ENCODE assay signal across 12 cellular contexts in the genomic region with DNA sequence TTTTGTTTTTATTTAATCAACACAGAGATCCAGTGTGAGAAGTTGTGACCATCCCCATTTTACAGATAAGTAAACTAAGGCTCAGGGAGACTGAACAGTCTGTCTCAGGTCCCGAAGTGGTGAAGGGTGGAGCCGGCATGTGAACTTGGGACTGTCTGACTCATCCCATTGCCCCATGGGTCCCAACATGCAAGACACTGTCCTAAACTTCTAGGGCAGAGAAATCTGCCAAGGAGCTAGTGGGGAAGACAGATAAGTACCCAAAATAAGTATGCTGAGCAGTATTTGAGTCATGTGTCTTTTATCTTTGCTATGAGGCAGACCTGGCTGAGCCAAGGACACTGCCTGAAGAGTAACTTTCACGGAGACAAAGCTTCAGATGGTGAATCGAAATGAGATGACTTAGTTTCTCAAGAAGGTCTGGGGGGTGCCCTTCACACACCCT.
DNase-seq lines count a peak whose midpoint lies in the region; ATAC-seq, FAIRE-seq and TF ChIP-seq lines count a peak whose summit lies in the region.
"Had no signal": no experiment of that assay in that cellular context is flagged by ENCODE, and none has a peak within 500 bp of the region (broad histone marks: within the 10 kb centered on the region; RNA-seq: fewer than 3 reads in every experiment).

No MANE protein-coding gene starts in this region.

- H3K4me1 Mint-ChIP-seq in MCF 10A (ENCODE audit: insufficient read depth, unreplicated experiment) (peaks cover 57% of the 10 kb centered on the region), type B pancreatic cell (ENCODE audit: unreplicated experiment) (peaks cover 39% of the 10 kb centered on the region)
- H3K4me1 Mint-ChIP-seq in activated naive CD8-positive, alpha-beta T cell treated with anti-CD3 and anti-CD28 coated beads for 36 hours, result peaks cover 19% of the 10 kb centered on the region
- H3K4me1 Mint-ChIP-seq in activated naive CD4-positive, alpha-beta T cell treated with anti-CD3 and anti-CD28 coated beads, Interleukin-2, amount 10 ng/mL, durations not matched to agents 7 days and 5 days, result no peaks in the 10 kb centered on the region

- peak; percentile 55; the same call in 1 of the 2 replicates for TF ChIP-seq EP300 in K562 (IDR thresholded peaks at IDR 0.05; ENCODE audit: low read length)

- H3K27ac ChIP-seq in breast epithelium (no peak overlapping the region), K562 (ENCODE audit: extremely low read depth, low read depth, low read length) (peak overlapping the region; percentile 31; the same call in 2 of the 3 replicates), keratinocyte (ENCODE audit: control insufficient read depth, insufficient read depth, low read length) (peak overlapping the region; percentile 63)
- H3K27ac ChIP-seq: esophagus muscularis mucosa had no signal

- ATAC-seq in K562, result peak; percentile 7; the same call in 2 of the 3 replicates
- ATAC-seq: activated CD8-positive, alpha-beta T cell treated with anti-CD3 and anti-CD28 coated beads for 36 hours had no signal

- H3K36me3 ChIP-seq in breast epithelium, result no peaks in the 10 kb centered on the region
- H3K36me3 ChIP-seq in K562 (ENCODE audit: control insufficient read depth, insufficient read depth, low read length), result no peaks in the 10 kb centered on the region
- peaks cover 4 to 5% of the 10 kb centered on the region in 2 experiments for H3K36me3 ChIP-seq in keratinocyte (ENCODE audit: control insufficient read depth in 2 of 2, extremely low read depth in 1 of 2, insufficient read depth in 2 of 2, low read length in 2 of 2)

- H4K20me1 ChIP-seq in K562 (replicated peaks; ENCODE audit: control insufficient read depth, insufficient read depth, low read length) (peaks cover 18% of the 10 kb centered on the region), keratinocyte (ENCODE audit: control insufficient read depth, extremely low read depth, insufficient read depth, low read length) (no peaks in the 10 kb centered on the region)

- 14% methylated on average over 4 of the region's 4 CpGs for WGBS in K562 (ENCODE audit: insufficient coverage, low coverage, missing lambda C conversion rate)

- intact Hi-C loops in MCF 10A (cut with micrococcal nuclease) (loop anchor here (5.0 kb wide), 1 partner anchor 79 kb away; no protein-coding TSS in a partner anchor), breast epithelium (cut with DNase I; ENCODE audit: low total_unique reads) (no loop called here), K562 (cut with micrococcal nuclease) (loop anchor here (2.0 kb wide), 1 partner anchor 99 kb away; no protein-coding TSS in a partner anchor)

- no peak for TF ChIP-seq RAD21 in K562 (CRISPR knock-in tag; conservative IDR thresholded peaks at IDR 0.05 in 1 of 2, IDR thresholded peaks at IDR 0.05 in 1 of 2)

- TF ChIP-seq POLR2A in breast epithelium (IDR thresholded peaks at IDR 0.05) (no peak), K562 (conservative IDR thresholded peaks at IDR 0.05) (no peak)

- H3K9ac ChIP-seq in K562 (ENCODE audit: insufficient read depth in 1 of 2, low read depth in 2 of 2, low read length in 2 of 2) (no peak overlapping the region; a peak in 1 of 4 replicates), keratinocyte (ENCODE audit: control insufficient read depth, extremely low read depth, insufficient read depth, low read length) (peak overlapping the region; percentile 12)

- H3K4me3 Mint-ChIP-seq in MCF 10A (ENCODE audit: unreplicated experiment) (no peak overlapping the region), type B pancreatic cell (no peak overlapping the region)
- no peak overlapping the region for H3K4me3 Mint-ChIP-seq in activated naive CD8-positive, alpha-beta T cell treated with anti-CD3 and anti-CD28 coated beads for 36 hours
- no peak overlapping the region for H3K4me3 Mint-ChIP-seq in activated naive CD4-positive, alpha-beta T cell treated with anti-CD3 and anti-CD28 coated beads, Interleukin-2, amount 10 ng/mL, durations not matched to agents 7 days and 5 days
- H3K4me3 Mint-ChIP-seq: activated CD8-positive, alpha-beta T cell treated with anti-CD3 and anti-CD28 coated beads for 36 hours had no signal

- FAIRE-seq in K562 (lab: Jason Lieb, UNC) (peak; percentile 85), keratinocyte (lab: Jason Lieb, UNC) (peak; percentile 86)
- FAIRE-seq: A204.1 had no signal

- peak; percentile 87 for DNase-seq in MCF 10A (ENCODE audit: unreplicated experiment)
- no peak for DNase-seq in breast epithelium (ENCODE audit: low spot score in 2 of 2)
- peak; percentile 70 to 86 (median 76) for DNase-seq in K562 (ENCODE audit: extremely low read depth in 1 of 4, low spot score in 3 of 4)
- peak; percentile 96 for DNase-seq in keratinocyte (ENCODE audit: low read depth, low spot score)
- no peak for DNase-seq in type B pancreatic cell (ENCODE audit: extremely low spot score, unreplicated experiment)
- no peak for DNase-seq in activated naive CD8-positive, alpha-beta T cell treated with anti-CD3 and anti-CD28 coated beads for 36 hours
- DNase-seq in activated naive CD4-positive, alpha-beta T cell treated with anti-CD3 and anti-CD28 coated beads, Interleukin-2, amount 10 ng/mL, durations not matched to agents 7 days and 5 days, result no peak
- DNase-seq in NCI-H1048 (lab: John Stamatoyannopoulos, UW), result no peak
- DNase-seq: activated CD8-positive, alpha-beta T cell treated with anti-CD3 and anti-CD28 coated beads for 36 hours; NCI-H524 had no signal

- dilution Hi-C loops in keratinocyte (cut with MboI; ENCODE audit: extremely low pct_ligation_motif_present, low sequenced_read_pairs), result no loop called here

- in situ Hi-C loops in K562 (cut with MboI), result no loop called here

- BruUV-seq in MCF 10A (replicated peaks; lab: Mats Ljungman, UMichigan) (no TSS peak), K562 (replicated peaks; lab: Mats Ljungman, UMichigan) (no TSS peak)

- H3K27ac Mint-ChIP-seq in MCF 10A (ENCODE audit: low read depth, unreplicated experiment) (peak overlapping the region; percentile 17), type B pancreatic cell (peak overlapping the region; percentile 34)
- no peak overlapping the region for H3K27ac Mint-ChIP-seq in activated naive CD8-positive, alpha-beta T cell treated with anti-CD3 and anti-CD28 coated beads for 36 hours
- no peak overlapping the region for H3K27ac Mint-ChIP-seq in activated naive CD4-positive, alpha-beta T cell treated with anti-CD3 and anti-CD28 coated beads, Interleukin-2, amount 10 ng/mL, durations not matched to agents 7 days and 5 days
- H3K27ac Mint-ChIP-seq: activated CD8-positive, alpha-beta T cell treated with anti-CD3 and anti-CD28 coated beads for 36 hours had no signal

- no peak for TF ChIP-seq CTCF in MCF 10A (IDR thresholded peaks at IDR 0.05; ENCODE audit: unreplicated experiment)
- TF ChIP-seq CTCF in breast epithelium (IDR thresholded peaks at IDR 0.05), result no peak
- no peak for TF ChIP-seq CTCF in K562 (IDR thresholded peaks at IDR 0.05 in 2 of 3, conservative IDR thresholded peaks at IDR 0.05 in 1 of 3; ENCODE audit: insufficient read depth in 2 of 3, low read depth in 1 of 3, low read length in 3 of 3)
- no peak for TF ChIP-seq CTCF in keratinocyte (optimal IDR thresholded peaks at IDR 0.05 in 1 of 3, IDR thresholded peaks at IDR 0.05 in 1 of 3, conservative IDR thresholded peaks at IDR 0.05 in 1 of 3; ENCODE audit: extremely low read depth in 1 of 3, insufficient read depth in 2 of 3, low read length in 3 of 3)
- TF ChIP-seq CTCF in type B pancreatic cell (conservative IDR thresholded peaks at IDR 0.05), result no peak

- H2AFZ ChIP-seq in K562 (ENCODE audit: low read depth, low read length) (no peak overlapping the region), keratinocyte (ENCODE audit: control insufficient read depth, low read length) (no peak overlapping the region)

- H3K27me3 ChIP-seq in breast epithelium, result no peaks in the 10 kb centered on the region
- no peaks in the 10 kb centered on the region for H3K27me3 ChIP-seq in K562 (ENCODE audit: control insufficient read depth in 2 of 2, insufficient read depth in 2 of 2, low read length in 2 of 2)
- no peaks in the 10 kb centered on the region for H3K27me3 ChIP-seq in keratinocyte (ENCODE audit: control insufficient read depth, extremely low read depth, insufficient read depth, low read length)
- H3K27me3 ChIP-seq: esophagus muscularis mucosa had no signal

- H3K36me3 Mint-ChIP-seq in MCF 10A (ENCODE audit: insufficient read depth, unreplicated experiment) (peaks cover 8% of the 10 kb centered on the region), type B pancreatic cell (peaks cover 10% of the 10 kb centered on the region)
- H3K36me3 Mint-ChIP-seq in activated naive CD8-positive, alpha-beta T cell treated with anti-CD3 and anti-CD28 coated beads for 36 hours, result no peaks in the 10 kb centered on the region
- no peaks in the 10 kb centered on the region for H3K36me3 Mint-ChIP-seq in activated naive CD4-positive, alpha-beta T cell treated with anti-CD3 and anti-CD28 coated beads, Interleukin-2, amount 10 ng/mL, durations not matched to agents 7 days and 5 days

- H3K4me3 ChIP-seq in breast epithelium, result no peak overlapping the region
- H3K4me3 ChIP-seq in K562, result no peak overlapping the region
- H3K4me3 ChIP-seq in keratinocyte (ENCODE audit: control insufficient read depth in 2 of 3, extremely low read depth in 1 of 3, insufficient read depth in 2 of 3, low read depth in 1 of 3, low read length in 3 of 3), result no peak overlapping the region
- H3K4me3 ChIP-seq: esophagus muscularis mucosa had no signal

- no peaks in the 10 kb centered on the region for H3K27me3 Mint-ChIP-seq in MCF 10A (ENCODE audit: insufficient read depth, unreplicated experiment)
- H3K27me3 Mint-ChIP-seq in type B pancreatic cell, result no peaks in the 10 kb centered on the region
- H3K27me3 Mint-ChIP-seq in activated naive CD8-positive, alpha-beta T cell treated with anti-CD3 and anti-CD28 coated beads for 36 hours, result no peaks in the 10 kb centered on the region
- peaks cover 3% of the 10 kb centered on the region for H3K27me3 Mint-ChIP-seq in activated naive CD4-positive, alpha-beta T cell treated with anti-CD3 and anti-CD28 coated beads, Interleukin-2, amount 10 ng/mL, durations not matched to agents 7 days and 5 days
- H3K27me3 Mint-ChIP-seq: activated CD8-positive, alpha-beta T cell treated with anti-CD3 and anti-CD28 coated beads for 36 hours had no signal

- H3K9me3 Mint-ChIP-seq in MCF 10A (ENCODE audit: unreplicated experiment) (no peaks in the 10 kb centered on the region), type B pancreatic cell (no peaks in the 10 kb centered on the region)
- no peaks in the 10 kb centered on the region for H3K9me3 Mint-ChIP-seq in activated naive CD8-positive, alpha-beta T cell treated with anti-CD3 and anti-CD28 coated beads for 36 hours
- H3K9me3 Mint-ChIP-seq in activated naive CD4-positive, alpha-beta T cell treated with anti-CD3 and anti-CD28 coated beads, Interleukin-2, amount 10 ng/mL, durations not matched to agents 7 days and 5 days, result no peaks in the 10 kb centered on the region
- H3K9me3 Mint-ChIP-seq: activated CD8-positive, alpha-beta T cell treated with anti-CD3 and anti-CD28 coated beads for 36 hours had no signal

- H3K4me1 ChIP-seq in breast epithelium (peaks cover 0 to 16% of the 10 kb centered on the region in 2 donors), K562 (replicated peaks in 1 of 2; ENCODE audit: control insufficient read depth in 2 of 2, insufficient read depth in 2 of 2, low read length in 2 of 2) (peaks cover 14 to 18% of the 10 kb centered on the region in 2 experiments), keratinocyte (ENCODE audit: control insufficient read depth, extremely low read depth, insufficient read depth, low read length) (peaks cover 83% of the 10 kb centered on the region)

- no peaks in the 10 kb centered on the region for H3K79me2 ChIP-seq in K562 (ENCODE audit: control insufficient read depth, insufficient read depth, low read length)
- peaks cover 24% of the 10 kb centered on the region for H3K79me2 ChIP-seq in keratinocyte (ENCODE audit: control insufficient read depth, insufficient read depth, low read length)

- CTCF ChIA-PET in MCF 10A (lab: Yijun Ruan, JAX), result interaction anchor here (0.7 to 1.0 kb wide), 3 partner anchors 54 to 101 kb away, joined by 3 to 6 read pairs (median 5); partner anchors contain the start of gene SHB
- CTCF ChIA-PET in K562 (lab: Yijun Ruan, JAX; ENCODE audit: low intra/inter-chr PET ratio), result no interaction called here
- CTCF ChIA-PET in activated naive CD4-positive, alpha-beta T cell treated with anti-CD3 and anti-CD28 coated beads, Interleukin-2, amount 10 ng/mL, durations not matched to agents 7 days and 5 days (lab: Charles Lee), result interaction anchor here (1.3 kb wide), 1 partner anchor 55 kb away, joined by 3 read pairs; no protein-coding TSS in a partner anchor

- H3K9me3 ChIP-seq in breast epithelium (no peaks in the 10 kb centered on the region), K562 (replicated peaks; ENCODE audit: control insufficient read depth, insufficient read depth, low read depth, low read length) (no peaks in the 10 kb centered on the region), keratinocyte (ENCODE audit: control insufficient read depth, low read depth, low read length) (no peaks in the 10 kb centered on the region)
- H3K9me3 ChIP-seq: esophagus muscularis mucosa had no signal

- H3K4me2 ChIP-seq in K562 (ENCODE audit: insufficient read depth, low read length) (peak overlapping the region; percentile 10; the same call in 1 of the 2 replicates), keratinocyte (ENCODE audit: control insufficient read depth, extremely low read depth, insufficient read depth, low read depth, low read length) (peak overlapping the region; percentile 28)

- POLR2A ChIA-PET in MCF 10A (lab: Yijun Ruan, JAX), result interaction anchor here (0.6 to 1.0 kb wide), 6 partner anchors 8 to 402 kb away, joined by 3 to 6 read pairs (median 3); no protein-coding TSS in a partner anchor
- POLR2A ChIA-PET in K562 (lab: Yijun Ruan, JAX), result interaction anchor here (1.0 to 1.5 kb wide), 3 partner anchors 9 to 47 kb away, joined by 3 read pairs; no protein-coding TSS in a partner anchor

- H3K9me1 ChIP-seq in K562 (ENCODE audit: control insufficient read depth, insufficient read depth, low read length) (peaks cover 16% of the 10 kb centered on the region), keratinocyte (ENCODE audit: control insufficient read depth, extremely low read depth, insufficient read depth, low read length) (peaks cover 11% of the 10 kb centered on the region)

Comparison
In these comparisons a context has a peak if more than half of its experiments do, and no peak if none do; other contexts are left out.
1. DNase-seq: peak in MCF 10A (single experiment), K562 (4 of 4) and keratinocyte (single experiment); none in breast epithelium (0 of 2), type B pancreatic cell (single experiment), activated naive CD8-positive, alpha-beta T cell treated with anti-CD3 and anti-CD28 coated beads for 36 hours (single experiment), activated naive CD4-positive, alpha-beta T cell treated with anti-CD3 and anti-CD28 coated beads, Interleukin-2, amount 10 ng/mL, durations not matched to agents 7 days and 5 days (single experiment) and NCI-H1048 (single experiment).
2. H3K27ac Mint-ChIP-seq: peak in MCF 10A (single experiment) and type B pancreatic cell (single experiment); none in activated naive CD8-positive, alpha-beta T cell treated with anti-CD3 and anti-CD28 coated beads for 36 hours (single experiment) and activated naive CD4-positive, alpha-beta T cell treated with anti-CD3 and anti-CD28 coated beads, Interleukin-2, amount 10 ng/mL, durations not matched to agents 7 days and 5 days (single experiment).
3. H3K27ac ChIP-seq: peak in K562 (single experiment) and keratinocyte (single experiment); none in breast epithelium (0 of 2).